Comparison of ENCODE assay signal across 30 cellular contexts in the genomic region with DNA sequence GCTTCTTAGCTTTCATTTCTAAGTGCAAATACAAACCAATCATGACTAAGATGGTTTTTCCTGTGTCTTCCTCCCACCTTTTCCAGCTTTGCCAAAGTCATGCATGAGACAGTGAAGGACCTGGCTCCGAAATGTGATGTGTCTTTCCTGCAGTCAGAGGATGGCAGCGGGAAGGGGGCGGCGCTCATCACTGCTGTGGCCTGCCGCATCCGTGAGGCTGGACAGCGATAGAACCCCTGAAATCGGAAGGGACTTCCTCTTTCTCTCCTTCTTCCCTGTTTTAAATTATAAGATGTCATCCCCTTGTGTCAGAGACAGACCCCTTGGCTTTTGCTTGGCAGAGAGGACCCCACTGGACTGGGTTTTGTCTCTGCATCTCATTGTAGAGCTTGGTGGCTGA.
"Had no signal": no experiment of that assay in that cellular context is flagged by ENCODE, and none has a peak within 500 bp of the region (broad histone marks: within the 10 kb centered on the region; RNA-seq: fewer than 3 reads in every experiment).

No MANE protein-coding gene starts in this region.

- H3K9me3 ChIP-seq: ascending aorta, breast epithelium, esophagus muscularis mucosa, gastrocnemius medialis, heart left ventricle had no signal

- H3K4me1 ChIP-seq: breast epithelium, esophagus muscularis mucosa, gastrocnemius medialis had no signal

- H3K4me3 ChIP-seq: ascending aorta, breast epithelium, cardiac muscle cell, coronary artery, dorsolateral prefrontal cortex, esophagus muscularis mucosa, gastrocnemius medialis, heart left ventricle had no signal

- H3K27ac ChIP-seq: ascending aorta, breast epithelium, cardiac muscle cell, coronary artery, dorsolateral prefrontal cortex, esophagus muscularis mucosa, foreskin keratinocyte, gastrocnemius medialis, heart left ventricle had no signal

- H3K36me3 ChIP-seq: breast epithelium had no signal

- DNase-seq: activated CD4-positive, alpha-beta memory T cell treated with anti-CD3 and anti-CD28 coated beads, Interleukin-2, amount 10 ng/mL, durations not matched to agents 7 days and 5 days; activated CD4-positive, alpha-beta T cell treated with anti-CD3 and anti-CD28 coated beads for 1 hour; activated CD4-positive, alpha-beta T cell treated with anti-CD3 and anti-CD28 coated beads for 4 hours; activated CD4-positive, alpha-beta T cell treated with anti-CD3 and anti-CD28 coated beads, Interleukin-2, amount 10 ng/mL, durations not matched to agents 7 days and 5 days; activated CD4-positive, alpha-beta T cell treated with anti-CD3 and anti-CD28 coated beads, Interleukin-2, amount 50 U/mL, for 4 hours; activated CD4-positive, CD25-positive, alpha-beta regulatory T cell; activated CD8-positive, alpha-beta memory T cell treated with anti-CD3 and anti-CD28 coated beads, Interleukin-2, amount 50 U/mL, for 48 hours; activated gamma-delta T cell; activated naive CD4-positive, alpha-beta T cell; activated naive CD4-positive, alpha-beta T cell treated with anti-CD3 and anti-CD28 coated beads, Interleukin-2, amount 10 ng/mL, durations not matched to agents 7 days and 5 days; activated naive CD8-positive, alpha-beta T cell treated with anti-CD3 and anti-CD28 coated beads, Interleukin-2, amount 10 ng/mL, durations not matched to agents 7 days and 5 days; activated T-cell treated with anti-CD3 and anti-CD28 coated beads for 4 hours; activated T-cell treated with anti-CD3 and anti-CD28 coated beads, Interleukin-2, amount 50 U/mL, for 24 hours; activated T-cell treated with anti-CD3 and anti-CD28 coated beads, Interleukin-2, amount 50 U/mL, for 72 hours; central memory CD4-positive, alpha-beta T cell; cerebellar nuclear complex; dorsolateral prefrontal cortex; effector memory CD4-positive, alpha-beta T cell; erythroblast; foreskin keratinocyte; gastrocnemius medialis; glutamatergic neuron; heart left ventricle; T-helper 2 cell had no signal

- H3K27me3 ChIP-seq: ascending aorta, breast epithelium, cardiac muscle cell, dorsolateral prefrontal cortex, esophagus muscularis mucosa, foreskin keratinocyte, gastrocnemius medialis, heart left ventricle had no signal

- ATAC-seq: activated naive CD4-positive, alpha-beta T cell treated with anti-CD3 and anti-CD28 coated beads, Interleukin-2, amount 50 U/mL, for 72 hours; activated T-cell treated with anti-CD3 and anti-CD28 coated beads, Interleukin-2, amount 50 U/mL, for 72 hours; foreskin keratinocyte; gastrocnemius medialis; heart left ventricle had no signal
